In genomic region chr16:67806428-67807147, GRCh38 we compare ENCODE assay signal across 8 cellular contexts. TPM values are rescaled to one million over a fixed set of nuclear protein-coding genes. Genes with fewer than 3 reads are reported as not detected.
DNase-seq lines count a peak whose midpoint lies in the region; ATAC-seq and TF ChIP-seq lines count a peak whose summit lies in the region.

Gene RANBP10 (minus strand): TSS chr16:67806560. CDS start chr16:67806536, 24 bp downstream.
Gene TSNAXIP1 (plus strand): TSS chr16:67806889. CDS start chr16:67807150, 261 bp downstream.

- intact Hi-C loops in left ventricle myocardium inferior (cut with micrococcal nuclease): loop anchor here (5.0 to 10.0 kb wide), 2 partner anchors 84 to 132 kb away; no protein-coding TSS in a partner anchor
- intact Hi-C loops in posterior vena cava (cut with DNase I): no loop called here
- intact Hi-C loops in upper lobe of right lung (cut with DNase I): no loop called here

- peaks cover 31% of the 10 kb centered on the region for H3K36me3 Mint-ChIP-seq in T-helper 1 cell treated with Interleukin-12 subunit alpha and Interleukin-12 subunit beta and Interleukin-4 antibody, amounts not matched to agents 30 μg/mL and 1 μg/mL, for 36 hours (ENCODE audit: low read depth)

- H3K36me3 ChIP-seq in left ventricle myocardium inferior (peaks cover 22% of the 10 kb centered on the region), upper lobe of right lung (peaks cover 7% of the 10 kb centered on the region)

- H3K27ac ChIP-seq in angular gyrus (ENCODE audit: low read depth, low read length) (peak within 1 kb of the TSS; percentile 84), left ventricle myocardium inferior (replicated peaks) (peak within 1 kb of the TSS; percentile 90), upper lobe of right lung (peak within 1 kb of the TSS; percentile 80)

- H3K27me3 ChIP-seq in left ventricle myocardium inferior (ENCODE audit: low read depth) (no peaks in the 10 kb centered on the region), upper lobe of right lung (no peaks in the 10 kb centered on the region)

- peaks cover 32% of the 10 kb centered on the region for H3K4me1 ChIP-seq in left ventricle myocardium inferior
- peaks cover 20% of the 10 kb centered on the region for H3K4me1 ChIP-seq in upper lobe of right lung

- peaks cover 32% of the 10 kb centered on the region for H3K4me1 Mint-ChIP-seq in T-helper 1 cell treated with Interleukin-12 subunit alpha and Interleukin-12 subunit beta and Interleukin-4 antibody, amounts not matched to agents 30 μg/mL and 1 μg/mL, for 36 hours (ENCODE audit: low read depth)

- no peak for TF ChIP-seq CTCF in left ventricle myocardium inferior (IDR thresholded peaks at IDR 0.05; ENCODE audit: borderline replicate concordance)
- TF ChIP-seq CTCF in upper lobe of right lung (IDR thresholded peaks at IDR 0.05): no peak

- H3K27ac Mint-ChIP-seq in T-helper 1 cell treated with Interleukin-12 subunit alpha and Interleukin-12 subunit beta and Interleukin-4 antibody, amounts not matched to agents 30 μg/mL and 1 μg/mL, for 36 hours: peak within 1 kb of the TSS; percentile 84

- ATAC-seq in GM18498 (IDR thresholded peaks at IDR 0.05; ENCODE audit: unreplicated experiment) (peak; percentile 90), HG02885 (IDR thresholded peaks at IDR 0.05; ENCODE audit: poor library complexity, unreplicated experiment) (peak; percentile 92), upper lobe of right lung (peak; percentile 97)

- DNase-seq in NCI-H1694 (lab: John Stamatoyannopoulos, UW) (peak; percentile 97), left ventricle myocardium inferior (peak; percentile 96), posterior vena cava (ENCODE audit: low spot score) (peak; percentile 99), upper lobe of right lung (peak; percentile 98)

- peak within 1 kb of the TSS; percentile 88 for H3K4me3 Mint-ChIP-seq in T-helper 1 cell treated with Interleukin-12 subunit alpha and Interleukin-12 subunit beta and Interleukin-4 antibody, amounts not matched to agents 30 μg/mL and 1 μg/mL, for 36 hours

- no peaks in the 10 kb centered on the region for H3K9me3 Mint-ChIP-seq in T-helper 1 cell treated with Interleukin-12 subunit alpha and Interleukin-12 subunit beta and Interleukin-4 antibody, amounts not matched to agents 30 μg/mL and 1 μg/mL, for 36 hours

- peaks cover under 1% of the 10 kb centered on the region for H3K27me3 Mint-ChIP-seq in T-helper 1 cell treated with Interleukin-12 subunit alpha and Interleukin-12 subunit beta and Interleukin-4 antibody, amounts not matched to agents 30 μg/mL and 1 μg/mL, for 36 hours (ENCODE audit: low read depth)

- H3K9me3 ChIP-seq in left ventricle myocardium inferior (replicated peaks): no peaks in the 10 kb centered on the region
- H3K9me3 ChIP-seq in upper lobe of right lung: no peaks in the 10 kb centered on the region

- H3K4me3 ChIP-seq in left ventricle myocardium inferior (peak within 1 kb of the TSS; percentile 93), upper lobe of right lung (peak within 1 kb of the TSS; percentile 80)

RNA-seq across cellular contexts. Expression of gene RANBP10, which starts in this region (rescaled TPM):
- total RNA-seq in left ventricle myocardium inferior (14.7 TPM), posterior vena cava (10 to 100 TPM; 11.8 to 13.8 TPM), upper lobe of right lung (19.2 TPM)

RNA-seq across cellular contexts. Expression of gene TSNAXIP1, which starts in this region (rescaled TPM):
- total RNA-seq in left ventricle myocardium inferior (0.49 TPM), posterior vena cava (under 1 TPM; 0.37 to 0.52 TPM), upper lobe of right lung (0.55 TPM)

Comparison
In these comparisons a context has a peak if more than half of its experiments do, and no peak if none do; other contexts are left out.
1. Peak in every context shown above with its lines: DNase-seq, ATAC-seq, H3K4me3 ChIP-seq and H3K27ac ChIP-seq.